In genomic region chr3:31461441-31461840, GRCh38 we compare ENCODE assay signal across 16 cellular contexts.
DNase-seq lines count a peak whose midpoint lies in the region; ATAC-seq and TF ChIP-seq lines count a peak whose summit lies in the region.
"Had no signal": no experiment of that assay in that cellular context is flagged by ENCODE, and none has a peak within 500 bp of the region (broad histone marks: within the 10 kb centered on the region; RNA-seq: fewer than 3 reads in every experiment).

No MANE protein-coding gene starts in this region.

- H3K4me3 Mint-ChIP-seq in CD8-positive, alpha-beta T cell: peak overlapping the region; percentile 73
- peak overlapping the region in 9 of 10 donors; percentile 65 to 88 (median 74) for H3K4me3 Mint-ChIP-seq in naive thymus-derived CD8-positive, alpha-beta T cell
- H3K4me3 Mint-ChIP-seq in chondrocyte (ENCODE audit: unreplicated experiment): no peak overlapping the region

- H3K27me3 ChIP-seq in CD8-positive, alpha-beta T cell (ENCODE audit: insufficient read depth, low read length): no peaks in the 10 kb centered on the region
- no peaks in the 10 kb centered on the region for H3K27me3 ChIP-seq in HL-60 (ENCODE audit: insufficient read depth, poor library complexity, severe bottlenecking)
- H3K27me3 ChIP-seq: BE2C, pancreas, tibial artery had no signal

- no peaks in the 10 kb centered on the region for H3K9me3 ChIP-seq in CD8-positive, alpha-beta T cell (ENCODE audit: low read length)
- H3K9me3 ChIP-seq: BE2C, pancreas had no signal

- no peak for TF ChIP-seq CTCF in CD8-positive, alpha-beta T cell (IDR thresholded peaks at IDR 0.05)
- no peak for TF ChIP-seq CTCF in HL-60 (IDR thresholded peaks at IDR 0.05; ENCODE audit: insufficient read depth, low read length)
- no peak for TF ChIP-seq CTCF in chondrocyte (IDR thresholded peaks at IDR 0.05)

- H3K27ac ChIP-seq in CD8-positive, alpha-beta T cell (ENCODE audit: low read depth, low read length): peak overlapping the region; percentile 40
- peak overlapping the region; percentile 33 for H3K27ac ChIP-seq in HL-60 (replicated peaks)
- H3K27ac ChIP-seq: left ventricle myocardium inferior, pancreas, tibial artery had no signal

- peaks cover 59% of the 10 kb centered on the region for H3K4me1 Mint-ChIP-seq in CD8-positive, alpha-beta T cell (ENCODE audit: low read depth)
- H3K4me1 Mint-ChIP-seq in naive thymus-derived CD8-positive, alpha-beta T cell: peaks cover 33 to 67% (median 61%) of the 10 kb centered on the region in 4 donors
- H3K4me1 Mint-ChIP-seq in chondrocyte (ENCODE audit: low read depth): peaks cover 5% of the 10 kb centered on the region

- CTCF ChIA-PET in CD8-positive, alpha-beta T cell (lab: Charles Lee): interaction anchor here (0.9 to 3.4 kb wide), 6 partner anchors 7 to 72 kb away, joined by 3 to 12 read pairs (median 4); partner anchors contain the start of gene STT3B

- H3K4me3 ChIP-seq in CD8-positive, alpha-beta T cell (ENCODE audit: low read depth, low read length): no peak overlapping the region
- no peak overlapping the region for H3K4me3 ChIP-seq in HL-60 (replicated peaks; ENCODE audit: insufficient read depth, low read length)
- H3K4me3 ChIP-seq: dorsolateral prefrontal cortex, left ventricle myocardium inferior, pancreas, skin epidermis, tibial artery had no signal

- DNase-seq in CD8-positive, alpha-beta T cell: no peak
- DNase-seq in HL-60 (ENCODE audit: low read depth in 1 of 2, low spot score in 1 of 2) (no peak), amniotic epithelial cell (ENCODE audit: low read depth) (peak; percentile 4), T-helper 9 cell (no peak), chondrocyte (ENCODE audit: low spot score) (no peak), AG08395 (ENCODE audit: low spot score) (no peak)
- DNase-seq in naive thymus-derived CD8-positive, alpha-beta T cell: no peak
- DNase-seq: BE2C, dorsolateral prefrontal cortex, left ventricle myocardium inferior, NCI-H2171, pancreas, tibial artery had no signal

- H3K4me1 ChIP-seq in CD8-positive, alpha-beta T cell (ENCODE audit: insufficient read depth, low read length): peaks cover 50% of the 10 kb centered on the region
- H3K4me1 ChIP-seq: BE2C, left ventricle myocardium inferior, pancreas, tibial artery had no signal

- POLR2A ChIA-PET in CD8-positive, alpha-beta T cell (lab: Charles Lee): interaction anchor here (1.0 to 9.2 kb wide), 8 partner anchors 12 to 719 kb away, joined by 3 to 87 read pairs (median 4); partner anchors contain the start of gene STT3B
- POLR2A ChIA-PET in naive thymus-derived CD8-positive, alpha-beta T cell (lab: Charles Lee): interaction anchor here (1.1 to 6.9 kb wide), 3 partner anchors 71 to 238 kb away, joined by 3 to 108 read pairs (median 8); partner anchors contain the start of gene STT3B

- no peaks in the 10 kb centered on the region for H3K27me3 Mint-ChIP-seq in CD8-positive, alpha-beta T cell (ENCODE audit: low read depth)
- no peaks in the 10 kb centered on the region for H3K27me3 Mint-ChIP-seq in naive thymus-derived CD8-positive, alpha-beta T cell
- H3K27me3 Mint-ChIP-seq in chondrocyte (ENCODE audit: low read depth): no peaks in the 10 kb centered on the region

- ATAC-seq in CD8-positive, alpha-beta T cell: no peak
- ATAC-seq in naive thymus-derived CD8-positive, alpha-beta T cell: no peak
- no peak for ATAC-seq in GM21737 (IDR thresholded peaks at IDR 0.05; ENCODE audit: unreplicated experiment)
- ATAC-seq: SK-N-SH treated with all-trans-retinoic acid at 6 μM for 48 hours had no signal

- no peaks in the 10 kb centered on the region for H3K36me3 Mint-ChIP-seq in CD8-positive, alpha-beta T cell
- no peaks in the 10 kb centered on the region for H3K36me3 Mint-ChIP-seq in naive thymus-derived CD8-positive, alpha-beta T cell
- H3K36me3 Mint-ChIP-seq in chondrocyte (ENCODE audit: low read depth): no peaks in the 10 kb centered on the region

- H3K9me3 Mint-ChIP-seq in CD8-positive, alpha-beta T cell: no peaks in the 10 kb centered on the region
- H3K9me3 Mint-ChIP-seq in naive thymus-derived CD8-positive, alpha-beta T cell: no peaks in the 10 kb centered on the region
- H3K9me3 Mint-ChIP-seq in chondrocyte (ENCODE audit: low read depth): peaks cover 4% of the 10 kb centered on the region

- no peaks in the 10 kb centered on the region for H3K36me3 ChIP-seq in CD8-positive, alpha-beta T cell (ENCODE audit: insufficient read depth, low read length)
- H3K36me3 ChIP-seq: BE2C, left ventricle myocardium inferior, pancreas, tibial artery had no signal

- H3K27ac Mint-ChIP-seq in CD8-positive, alpha-beta T cell: peak overlapping the region; percentile 97
- peak overlapping the region; percentile 94 to 99 (median 96) for H3K27ac Mint-ChIP-seq in naive thymus-derived CD8-positive, alpha-beta T cell
- no peak overlapping the region for H3K27ac Mint-ChIP-seq in chondrocyte (ENCODE audit: unreplicated experiment)

- intact Hi-C loops in CD8-positive, alpha-beta T cell (cut with DNase I, micrococcal nuclease): loop anchor here (5.0 to 10.0 kb wide), 6 partner anchors 84 to 643 kb away; partner anchors contain the start of gene GPD1L (in 1 of the 2)
